Comparison of ENCODE assay signal across 12 cellular contexts in genomic region chr13:76799696-76800095, GRCh38.
DNase-seq lines count a peak whose midpoint lies in the region; ATAC-seq and TF ChIP-seq lines count a peak whose summit lies in the region.
"Had no signal": no experiment of that assay in that cellular context is flagged by ENCODE, and none has a peak within 500 bp of the region (broad histone marks: within the 10 kb centered on the region; RNA-seq: fewer than 3 reads in every experiment).

No MANE protein-coding gene starts in this region.

- POLR2A ChIA-PET in GM10248 (lab: Yijun Ruan, JAX): no interaction called here

- no peak for TF ChIP-seq CTCF in GM10248 (IDR thresholded peaks at IDR 0.05; ENCODE audit: control extremely low read depth, extremely low read depth, low read depth, missing control alignments)

- peak; percentile 83 for ATAC-seq in HG03354 (IDR thresholded peaks at IDR 0.05; ENCODE audit: poor library complexity, severe bottlenecking, unreplicated experiment)
- ATAC-seq in HG03521 (IDR thresholded peaks at IDR 0.05; ENCODE audit: unreplicated experiment): no peak
- no peak for ATAC-seq in HG03025 (IDR thresholded peaks at IDR 0.05; ENCODE audit: low FRiP score, unreplicated experiment)

- CTCF ChIA-PET in GM10248 (lab: Yijun Ruan, JAX): no interaction called here

- DNase-seq in GM10248 (ENCODE audit: extremely low spot score) (peak; percentile 14), NOMO-1 treated with DMSO at 0.1 percent for 48 hours (lab: John Stamatoyannopoulos, UW; ENCODE audit: unreplicated experiment) (peak; percentile 36), kidney tubule cell (ENCODE audit: low spot score) (peak; percentile 88), activated gamma-delta T cell treated with Interleukin-2 at 50 U/mL for 16 hours (no peak), HPDE6-E6E7 (ENCODE audit: extremely low spot score) (no peak)
- DNase-seq: activated CD4-positive, alpha-beta T cell treated with anti-CD3 and anti-CD28 coated beads, Interleukin-2, amount 50 U/mL, for 48 hours; CD4-positive, CD25-positive, alpha-beta regulatory T cell; KG1; nephron progenitor cell had no signal

Comparison
In these comparisons a context has a peak if more than half of its experiments do, and no peak if none do; other contexts are left out.
1. DNase-seq: peak in GM10248 (single experiment), NOMO-1 treated with DMSO at 0.1 percent for 48 hours (single experiment) and kidney tubule cell (single experiment); none in activated gamma-delta T cell treated with Interleukin-2 at 50 U/mL for 16 hours (single experiment) and HPDE6-E6E7 (single experiment).